Comparison of ENCODE assay signal across 8 cellular contexts in genomic region chr14:72451081-72451972, GRCh38.
A peak's percentile ranks its signal among the peaks of the same experiment; 100 is the strongest.
DNase-seq lines count a peak whose midpoint lies in the region; ATAC-seq and TF ChIP-seq lines count a peak whose summit lies in the region.

No MANE protein-coding gene starts in this region.

- no peaks in the 10 kb centered on the region for H3K36me3 Mint-ChIP-seq in CD4-positive, alpha-beta memory T cell
- H3K36me3 Mint-ChIP-seq in T-helper 1 cell treated with Interleukin-12 subunit alpha and Interleukin-12 subunit beta and Interleukin-4 antibody, amounts not matched to agents 30 μg/mL and 1 μg/mL, for 36 hours (ENCODE audit: low read depth), result peaks cover 5% of the 10 kb centered on the region

- H3K4me3 ChIP-seq in CD4-positive, alpha-beta memory T cell (ENCODE audit: low read length in 2 of 2), result no peak overlapping the region
- H3K4me3 ChIP-seq in smooth muscle cell, result no peak overlapping the region

- no peaks in the 10 kb centered on the region for H4K20me1 ChIP-seq in smooth muscle cell (ENCODE audit: low read depth)

- H3K27me3 ChIP-seq in CD4-positive, alpha-beta memory T cell (ENCODE audit: insufficient read depth, low read length), result no peaks in the 10 kb centered on the region
- H3K27me3 ChIP-seq in smooth muscle cell (ENCODE audit: low read depth), result no peaks in the 10 kb centered on the region

- peak overlapping the region; percentile 0 for H2AFZ ChIP-seq in smooth muscle cell (ENCODE audit: low read depth)

- WGBS in smooth muscle cell (ENCODE audit: low lambda C conversion rate), result 43% methylated on average over 16 of the region's 16 CpGs

- no peaks in the 10 kb centered on the region for H3K36me3 ChIP-seq in CD4-positive, alpha-beta memory T cell (ENCODE audit: insufficient read depth, low read length)
- H3K36me3 ChIP-seq in smooth muscle cell (ENCODE audit: low read depth), result no peaks in the 10 kb centered on the region

- peak overlapping the region; percentile 40 to 85 (median 78) for H3K4me3 Mint-ChIP-seq in CD4-positive, alpha-beta memory T cell
- peak overlapping the region; percentile 60 for H3K4me3 Mint-ChIP-seq in T-helper 1 cell treated with Interleukin-12 subunit alpha and Interleukin-12 subunit beta and Interleukin-4 antibody, amounts not matched to agents 30 μg/mL and 1 μg/mL, for 36 hours

- H3K79me2 ChIP-seq in smooth muscle cell (ENCODE audit: low read depth), result no peaks in the 10 kb centered on the region

- no peaks in the 10 kb centered on the region for H3K9me3 ChIP-seq in CD4-positive, alpha-beta memory T cell (ENCODE audit: control insufficient read depth in 1 of 2, low read length in 2 of 2)
- H3K9me3 ChIP-seq in smooth muscle cell (replicated peaks; ENCODE audit: low read depth), result no peaks in the 10 kb centered on the region

- H3K4me2 ChIP-seq in smooth muscle cell, result peak overlapping the region; percentile 60

- peak overlapping the region; percentile 23 for H3K27ac ChIP-seq in CD4-positive, alpha-beta memory T cell (ENCODE audit: low read depth, low read length)
- peak overlapping the region; percentile 33 for H3K27ac ChIP-seq in cingulate gyrus (ENCODE audit: low read depth, low read length)
- peak overlapping the region; percentile 77 for H3K27ac ChIP-seq in smooth muscle cell (ENCODE audit: low read depth)

- TF ChIP-seq CTCF in smooth muscle cell (IDR thresholded peaks at IDR 0.05; ENCODE audit: borderline replicate concordance, insufficient read depth, poor library complexity, severe bottlenecking), result no peak

- H3K27ac Mint-ChIP-seq in CD4-positive, alpha-beta memory T cell, result peak overlapping the region; percentile 57 to 95 (median 88)
- H3K27ac Mint-ChIP-seq in T-helper 1 cell treated with Interleukin-12 subunit alpha and Interleukin-12 subunit beta and Interleukin-4 antibody, amounts not matched to agents 30 μg/mL and 1 μg/mL, for 36 hours, result peak overlapping the region; percentile 89

- peaks cover 29% of the 10 kb centered on the region for H3K4me1 ChIP-seq in CD4-positive, alpha-beta memory T cell (ENCODE audit: insufficient read depth, low read length)
- peaks cover 16% of the 10 kb centered on the region for H3K4me1 ChIP-seq in smooth muscle cell (ENCODE audit: low read depth)

- H3K27me3 Mint-ChIP-seq in CD4-positive, alpha-beta memory T cell, result no peaks in the 10 kb centered on the region
- no peaks in the 10 kb centered on the region for H3K27me3 Mint-ChIP-seq in T-helper 1 cell treated with Interleukin-12 subunit alpha and Interleukin-12 subunit beta and Interleukin-4 antibody, amounts not matched to agents 30 μg/mL and 1 μg/mL, for 36 hours (ENCODE audit: low read depth)

- peak overlapping the region; percentile 49 for H3K9ac ChIP-seq in smooth muscle cell (ENCODE audit: low read depth)

- H3K9me3 Mint-ChIP-seq in CD4-positive, alpha-beta memory T cell, result no peaks in the 10 kb centered on the region
- no peaks in the 10 kb centered on the region for H3K9me3 Mint-ChIP-seq in T-helper 1 cell treated with Interleukin-12 subunit alpha and Interleukin-12 subunit beta and Interleukin-4 antibody, amounts not matched to agents 30 μg/mL and 1 μg/mL, for 36 hours

- DNase-seq in CD4-positive, alpha-beta memory T cell, result peak; percentile 47 to 71 (median 58)
- DNase-seq in smooth muscle cell (lab: John Stamatoyannopoulos, UW; ENCODE audit: unreplicated experiment) (no peak), NCI-H774 (lab: John Stamatoyannopoulos, UW) (no peak), sciatic nerve (ENCODE audit: low spot score) (no peak), D341Med (ENCODE audit: low spot score) (no peak)

- intact Hi-C loops in CD4-positive, alpha-beta memory T cell (cut with micrococcal nuclease), result no loop called here
- intact Hi-C loops in sciatic nerve (cut with DNase I), result no loop called here

- H3F3A ChIP-seq in smooth muscle cell (ENCODE audit: low read depth), result no peaks in the 10 kb centered on the region

- peak; percentile 57 for ATAC-seq in HG02623 (IDR thresholded peaks at IDR 0.05; ENCODE audit: unreplicated experiment)
- no peak for ATAC-seq in sciatic nerve

- POLR2A ChIA-PET in CD4-positive, alpha-beta memory T cell (lab: Charles Lee; ENCODE audit: partially characterized antibody), result interaction anchor here (1.7 kb wide), 1 partner anchor 9 kb away, joined by 5 read pairs; no protein-coding TSS in a partner anchor

- peaks cover 23 to 41% (median 29%) of the 10 kb centered on the region in 4 donors for H3K4me1 Mint-ChIP-seq in CD4-positive, alpha-beta memory T cell
- peaks cover 61% of the 10 kb centered on the region for H3K4me1 Mint-ChIP-seq in T-helper 1 cell treated with Interleukin-12 subunit alpha and Interleukin-12 subunit beta and Interleukin-4 antibody, amounts not matched to agents 30 μg/mL and 1 μg/mL, for 36 hours (ENCODE audit: low read depth)

- CTCF ChIA-PET in CD4-positive, alpha-beta memory T cell (lab: Charles Lee; ENCODE audit: partially characterized antibody), result interaction anchor here (1.5 kb wide), 1 partner anchor 22 kb away, joined by 3 read pairs; no protein-coding TSS in a partner anchor

Comparison
In these comparisons a context has a peak if more than half of its experiments do, and no peak if none do; other contexts are left out.
1. DNase-seq: peak in CD4-positive, alpha-beta memory T cell (5 of 5); none in smooth muscle cell (single experiment), NCI-H774 (single experiment), sciatic nerve (single experiment) and D341Med (single experiment).
2. H3K27ac ChIP-seq: peak in every context shown above with its lines; median percentile 77 in smooth muscle cell; 33 in cingulate gyrus; 23 in CD4-positive, alpha-beta memory T cell.